Comparison of ENCODE assay signal across 18 cellular contexts in genomic region chr20:63508072-63508768, GRCh38. TPM values are rescaled to one million over a fixed set of nuclear protein-coding genes. Genes with fewer than 3 reads are reported as not detected.
DNase-seq lines count a peak whose midpoint lies in the region; ATAC-seq lines count a peak whose summit lies in the region.
"Had no signal": no experiment of that assay in that cellular context is flagged by ENCODE, and none has a peak within 500 bp of the region (broad histone marks: within the 10 kb centered on the region; RNA-seq: fewer than 3 reads in every experiment).

No MANE protein-coding gene starts in this region.

- H3K27me3 Mint-ChIP-seq in effector memory CD8-positive, alpha-beta T cell = peaks cover 53 to 78% of the 10 kb centered on the region in 2 donors

- ATAC-seq in Right ventricle myocardium superior (ENCODE audit: poor library complexity) (no peak), left cardiac atrium (no peak), GM21717 (IDR thresholded peaks at IDR 0.05; ENCODE audit: unreplicated experiment) (no peak)
- peak; percentile 68 for ATAC-seq in effector memory CD8-positive, alpha-beta T cell (replicated peaks)
- ATAC-seq: CD8-positive, alpha-beta T cell had no signal

- no peak overlapping the region for H3K4me3 Mint-ChIP-seq in effector memory CD8-positive, alpha-beta T cell
- H3K4me3 Mint-ChIP-seq: CD8-positive, alpha-beta T cell had no signal

- no peaks in the 10 kb centered on the region for H3K36me3 Mint-ChIP-seq in effector memory CD8-positive, alpha-beta T cell (ENCODE audit: insufficient read depth)
- H3K36me3 Mint-ChIP-seq: CD8-positive, alpha-beta T cell had no signal

- no peaks in the 10 kb centered on the region for H3K9me3 Mint-ChIP-seq in effector memory CD8-positive, alpha-beta T cell

- in situ Hi-C loops in G401 (cut with HindIII; ENCODE audit: low sequenced_read_pairs) = no loop called here

- DNase-seq in Right ventricle myocardium superior = peak; percentile 22
- DNase-seq in left cardiac atrium = no peak
- peak; percentile 45 for DNase-seq in NCI-H2107 (lab: John Stamatoyannopoulos, UW)
- DNase-seq in effector memory CD8-positive, alpha-beta T cell = no peak
- DNase-seq in G401 (ENCODE audit: low spot score) = no peak
- no peak for DNase-seq in medulla oblongata (ENCODE audit: extremely low spot score)
- DNase-seq: activated CD8-positive, alpha-beta memory T cell treated with anti-CD3 and anti-CD28 coated beads, Interleukin-2, amount 50 U/mL, for 4 hours; CD8-positive, alpha-beta T cell; DND-41; effector CD4-positive, alpha-beta T cell; GOT3; left ventricle myocardium superior; NCI-H1105; retina; SK-N-SH had no signal

- intact Hi-C loops in Right ventricle myocardium superior (cut with DNase I) = no loop called here
- intact Hi-C loops in left cardiac atrium (cut with DNase I) = no loop called here

- no peaks in the 10 kb centered on the region for H3K4me1 Mint-ChIP-seq in effector memory CD8-positive, alpha-beta T cell (ENCODE audit: low read depth in 2 of 2)

- H3K27ac Mint-ChIP-seq in effector memory CD8-positive, alpha-beta T cell = no peak overlapping the region
- H3K27ac Mint-ChIP-seq: CD8-positive, alpha-beta T cell had no signal

RNA-seq across cellular contexts. Expression of gene EEF1A2, which starts 9.3 kb away (rescaled TPM):
- total RNA-seq in Right ventricle myocardium superior = 1,229 TPM
- 100 to 1,000 TPM; 656 to 679 TPM for total RNA-seq in left cardiac atrium
- 47.5 and 58.1 TPM in 2 replicates for total RNA-seq in G401 (2014; rRNA removed; shearing (Covaris generic))

RNA-seq across cellular contexts. Expression of gene PPDPF, which starts 12.3 kb away (rescaled TPM):
- total RNA-seq in Right ventricle myocardium superior (246 TPM), left cardiac atrium (100 to 1,000 TPM; 215 to 241 TPM)
- 31.9 and 38.0 TPM in 2 replicates for total RNA-seq in G401 (2014; rRNA removed; shearing (Covaris generic))

RNA-seq across cellular contexts. Expression of gene PTK6, which starts 29.0 kb away (rescaled TPM):
- total RNA-seq in Right ventricle myocardium superior (0.13 TPM), left cardiac atrium (under 1 TPM in 1 of 2 donors, not detected in 1; 0.29 TPM)
- total RNA-seq in G401 (2014; rRNA removed; shearing (Covaris generic)) = 0.10 TPM in 1 of 2 replicates, not detected in the other
- total RNA-seq: left ventricle myocardium superior had no signal

RNA-seq across cellular contexts. Expression of gene KCNQ2, which starts 35.8 kb away (rescaled TPM):
- total RNA-seq in Right ventricle myocardium superior = 0.89 TPM
- total RNA-seq in left cardiac atrium = 1 to 10 TPM in 1 of 2 donors, under 1 TPM in 1; 0.91 to 2.0 TPM
- 133 and 160 TPM in 2 replicates for total RNA-seq in G401 (2014; rRNA removed; shearing (Covaris generic))
- total RNA-seq: CD8-positive, alpha-beta T cell; LHCN-M2 had no signal

RNA-seq across cellular contexts. Expression of gene SRMS, which starts 39.3 kb away (rescaled TPM):
- not detected for total RNA-seq in Right ventricle myocardium superior
- total RNA-seq in left cardiac atrium = not detected
- not detected in 2 replicates for total RNA-seq in G401 (2014; rRNA removed; shearing (Covaris generic))
- total RNA-seq: CD8-positive, alpha-beta T cell; left ventricle myocardium superior; LHCN-M2; mucosa of gallbladder had no signal

Comparison
In these comparisons a context has a peak if more than half of its experiments do, and no peak if none do; other contexts are left out.
1. DNase-seq: peak in Right ventricle myocardium superior (single experiment) and NCI-H2107 (single experiment); none in left cardiac atrium (single experiment), effector memory CD8-positive, alpha-beta T cell (0 of 3), G401 (single experiment) and medulla oblongata (single experiment).
2. RNA of gene EEF1A2, which starts 9.3 kb away (total RNA-seq): 1,229 TPM in Right ventricle myocardium superior (single experiment) and 656 to 679 TPM in left cardiac atrium; 47.5 to 58.1 TPM in G401; every median in the first group is over 10 times any median in the second.